26 cellular contexts compared by ENCODE assay signal in the genomic region with DNA sequence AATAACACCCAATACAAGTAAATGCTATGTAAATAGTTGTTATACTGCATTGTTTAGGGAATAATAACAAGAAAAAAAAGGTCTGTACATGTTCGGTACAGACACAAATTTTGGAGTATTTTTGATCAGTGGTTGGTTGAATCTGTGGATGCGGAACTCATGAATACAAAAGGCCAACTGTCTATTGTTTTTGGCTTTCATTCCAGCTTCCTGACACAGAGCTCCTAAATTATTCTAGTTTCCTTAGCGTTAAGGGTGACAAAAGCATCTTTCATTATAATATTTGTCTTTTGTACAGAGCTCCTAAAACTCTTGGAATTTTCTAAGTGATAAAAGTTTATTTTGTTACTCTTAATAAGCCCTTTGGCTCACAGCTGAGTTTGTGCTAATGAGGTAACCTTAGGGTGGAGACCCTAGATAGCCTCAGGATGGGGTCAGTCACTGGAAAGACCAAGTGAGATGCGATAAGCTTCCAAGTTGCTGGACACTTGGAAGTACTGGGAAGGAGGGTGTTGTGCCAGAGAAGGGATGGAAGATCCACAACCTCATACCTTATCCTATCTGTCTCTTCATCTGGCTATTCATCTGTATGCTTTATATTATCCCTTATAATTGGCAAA. TPM values are rescaled to one million over a fixed set of nuclear protein-coding genes. Genes with fewer than 3 reads are reported as not detected.
DNase-seq lines count a peak whose midpoint lies in the region; ATAC-seq, FAIRE-seq and TF ChIP-seq lines count a peak whose summit lies in the region.
"Had no signal": no experiment of that assay in that cellular context is flagged by ENCODE, and none has a peak within 500 bp of the region (broad histone marks: within the 10 kb centered on the region; RNA-seq: fewer than 3 reads in every experiment).

No MANE protein-coding gene starts in this region.

- H3K36me3 ChIP-seq in left ventricle myocardium inferior (no peaks in the 10 kb centered on the region), right atrium auricular region (no peaks in the 10 kb centered on the region), H1 (ENCODE audit: control insufficient read depth in 2 of 4, insufficient read depth in 4 of 4, low read length in 3 of 4) (no peaks in the 10 kb centered on the region; a peak in 1 of 8 replicates), spleen (no peaks in the 10 kb centered on the region)
- H3K36me3 ChIP-seq: HAP-1 had no signal

- no peak overlapping the region for H2BK120ac ChIP-seq in H1 (replicated peaks; ENCODE audit: low read depth, low read length)

- TF ChIP-seq POLR2A in H1 (IDR thresholded peaks at IDR 0.05; ENCODE audit: control extremely low read depth in 1 of 2, low read depth in 2 of 2, low read length in 2 of 2), result no peak
- no peak for TF ChIP-seq POLR2A in spleen (IDR thresholded peaks at IDR 0.05)

- WGBS in H1 (ENCODE audit: extremely low coverage in 1 of 2, insufficient coverage in 1 of 2, insufficient read length in 1 of 2, insufficient replicate concordance in 2 of 2, low coverage in 1 of 2, low lambda C conversion rate in 2 of 2, missing lambda C conversion rate in 1 of 2), 2 experiments, result 90% methylated on average over 4 of the region's 4 CpGs; no CpG with 5 or more reads in 1 of the 2 experiments
- 63 to 84% (median 77%) methylated on average over 4 of the region's 4 CpGs for WGBS in spleen, 5 donors

- peak overlapping the region; percentile 48; the same call in 1 of the 2 replicates for H2BK20ac ChIP-seq in H1 (ENCODE audit: low read length)

- H3K27me3 ChIP-seq in left ventricle myocardium inferior (ENCODE audit: low read depth) (no peaks in the 10 kb centered on the region), right atrium auricular region (no peaks in the 10 kb centered on the region), H1 (replicated peaks in 1 of 4; ENCODE audit: control insufficient read depth in 3 of 4, extremely low read depth in 1 of 4, insufficient read depth in 3 of 4, low read length in 3 of 4) (no peaks in the 10 kb centered on the region), spleen (replicated peaks in 1 of 7) (no peaks in the 10 kb centered on the region)

- no peak overlapping the region for H3K56ac ChIP-seq in H1 (replicated peaks; ENCODE audit: insufficient read length, low read depth, low read length)

- no peak overlapping the region for H3K4me2 ChIP-seq in H1 (ENCODE audit: insufficient read depth in 1 of 2, low read depth in 2 of 2, low read length in 2 of 2)

- H3K79me2 ChIP-seq in H1 (ENCODE audit: control insufficient read depth in 1 of 2, insufficient read depth in 2 of 2, low read length in 2 of 2), result no peaks in the 10 kb centered on the region

- H3K27ac ChIP-seq in left ventricle myocardium inferior (replicated peaks) (peak overlapping the region; percentile 47), right atrium auricular region (no peak overlapping the region), H1 (ENCODE audit: low read depth, low read length) (no peak overlapping the region), temporal lobe (ENCODE audit: low read depth, low read length) (peak overlapping the region; percentile 58), spleen (no peak overlapping the region)
- H3K27ac ChIP-seq: GM23248, HL-60 had no signal

- no peak for TF ChIP-seq RAD21 in H1 (IDR thresholded peaks at IDR 0.05 in 1 of 2, conservative IDR thresholded peaks at IDR 0.05 in 1 of 2; ENCODE audit: low read depth in 2 of 2, low read length in 2 of 2)

- H3K9ac ChIP-seq in H1 (replicated peaks in 1 of 4; ENCODE audit: extremely low read depth in 1 of 4, low read depth in 3 of 4, low read length in 3 of 4), result no peak overlapping the region
- H3K9ac ChIP-seq: GM23248 had no signal

- H3K4me1 ChIP-seq in left ventricle myocardium inferior, result peaks cover 10% of the 10 kb centered on the region
- H3K4me1 ChIP-seq in right atrium auricular region, result no peaks in the 10 kb centered on the region
- H3K4me1 ChIP-seq in H1 (replicated peaks in 1 of 4; ENCODE audit: control insufficient read depth in 3 of 4, insufficient read depth in 4 of 4, low read length in 3 of 4), result peaks cover 7 to 44% (median 20%) of the 10 kb centered on the region in 4 experiments; a peak in 6 of 7 replicates
- H3K4me1 ChIP-seq in spleen, result no peaks in the 10 kb centered on the region

- H3K18ac ChIP-seq in H1 (ENCODE audit: extremely low read depth, low read length), result no peak overlapping the region

- no peak overlapping the region for H3K14ac ChIP-seq in H1 (ENCODE audit: insufficient read length)

- TF ChIP-seq CTCF in left ventricle myocardium inferior (IDR thresholded peaks at IDR 0.05; ENCODE audit: borderline replicate concordance) (no peak), right atrium auricular region (IDR thresholded peaks at IDR 0.05) (no peak), H1 (IDR thresholded peaks at IDR 0.05; ENCODE audit: control extremely low read depth in 1 of 3, insufficient read depth in 1 of 3, low read depth in 1 of 3, low read length in 3 of 3) (no peak), spleen (IDR thresholded peaks at IDR 0.05 in 8 of 11, conservative IDR thresholded peaks at IDR 0.05 in 3 of 11) (no peak)

- no peaks in the 10 kb centered on the region for H3K79me1 ChIP-seq in H1 (ENCODE audit: low read depth, low read length)

- TF ChIP-seq EP300 in H1 (IDR thresholded peaks at IDR 0.05; ENCODE audit: borderline replicate concordance in 1 of 2, low read depth in 2 of 2, low read length in 2 of 2), result no peak

- H3K23me2 ChIP-seq in H1 (ENCODE audit: low read depth, low read length), result no peaks in the 10 kb centered on the region

- H4K20me1 ChIP-seq in H1 (replicated peaks in 1 of 2; ENCODE audit: control insufficient read depth in 1 of 2, insufficient read depth in 2 of 2, low read length in 2 of 2), result no peaks in the 10 kb centered on the region

- no peak overlapping the region for H3K23ac ChIP-seq in H1 (ENCODE audit: insufficient read length)

- FAIRE-seq in H1 (lab: Jason Lieb, UNC), result no peak
- FAIRE-seq: GM12891, HepG2, K562 had no signal

- no peak for ATAC-seq in HG03469 (IDR thresholded peaks at IDR 0.05; ENCODE audit: unreplicated experiment)
- ATAC-seq in activated CD4-positive, CD25-positive, alpha-beta regulatory T cell treated with anti-CD3 and anti-CD28 coated beads, Interleukin-2, amount 50 U/mL, for 24 hours, result no peak
- ATAC-seq: CD8-positive, alpha-beta T cell; HepG2; K562; Panc1 had no signal

- intact Hi-C loops in left ventricle myocardium inferior (cut with micrococcal nuclease), result no loop called here
- intact Hi-C loops in spleen (cut with DNase I; ENCODE audit: low total_unique reads), result no loop called here

- no peak overlapping the region for H2AK5ac ChIP-seq in H1 (ENCODE audit: low read depth, low read length)

- H2BK5ac ChIP-seq in H1 (ENCODE audit: low read depth, low read length), result no peak overlapping the region

- peak overlapping the region; percentile 77; the same call in 1 of the 2 replicates for H2BK15ac ChIP-seq in H1 (ENCODE audit: low read length)

- CTCF ChIA-PET in H1 (lab: Charles Lee; ENCODE audit: partially characterized antibody), result interaction anchor here (0.6 to 1.1 kb wide), 4 partner anchors 9 to 57 kb away, joined by 3 to 4 read pairs (median 3); no protein-coding TSS in a partner anchor

- H4K8ac ChIP-seq in H1 (ENCODE audit: extremely low read depth, insufficient read depth, low read length), result no peak overlapping the region

- no peak overlapping the region for H2AFZ ChIP-seq in H1 (ENCODE audit: low read length)
- H2AFZ ChIP-seq: GM23248 had no signal

- peaks cover 12% of the 10 kb centered on the region for H3K9me3 ChIP-seq in left ventricle myocardium inferior (replicated peaks)
- no peaks in the 10 kb centered on the region for H3K9me3 ChIP-seq in right atrium auricular region
- peaks cover 9 to 10% of the 10 kb centered on the region in 2 experiments for H3K9me3 ChIP-seq in H1 (ENCODE audit: insufficient read depth in 2 of 2, low read depth in 1 of 2, low read length in 1 of 2)
- H3K9me3 ChIP-seq in spleen, result peaks cover 0 to 15% (median 5%) of the 10 kb centered on the region in 8 donors

- no peak overlapping the region for H4K91ac ChIP-seq in H1 (replicated peaks; ENCODE audit: insufficient read length, low read length)

- DNase-seq in left ventricle myocardium inferior (no peak), right atrium auricular region (ENCODE audit: low spot score) (no peak), H1 (ENCODE audit: low read depth in 1 of 2, low spot score in 2 of 2) (no peak), medulla oblongata (ENCODE audit: extremely low spot score) (peak; percentile 64), spleen (no peak)
- DNase-seq: 8988T; Calu3; CD8-positive, alpha-beta T cell; DMS153; GM23248; MM.1S; NCI-H1048; NCI-H1436; NCI-H187 treated with DMSO at 0.1 percent for 48 hours; NCI-H2107; NCI-H510A treated with DMSO at 0.1 percent for 48 hours; NCI-H748 treated with DMSO at 0.1 percent for 48 hours had no signal

- H3K4ac ChIP-seq in H1 (replicated peaks; ENCODE audit: insufficient read length, low read depth, low read length), result no peak overlapping the region

- H4K5ac ChIP-seq in H1 (ENCODE audit: insufficient read length, low read depth, low read length), result no peak overlapping the region

- POLR2A ChIA-PET in H1 (lab: Charles Lee; ENCODE audit: partially characterized antibody), result interaction anchor here (0.7 to 5.7 kb wide), 2 partner anchors 10 to 57 kb away, joined by 3 to 27 read pairs; partner anchors contain the start of gene PRRC2C

- H3K4me3 ChIP-seq in left ventricle myocardium inferior (no peak overlapping the region), right atrium auricular region (no peak overlapping the region), H1 (ENCODE audit: extremely low read depth in 1 of 4, insufficient read depth in 2 of 4, low read depth in 3 of 4, low read length in 4 of 4) (no peak overlapping the region), spleen (no peak overlapping the region)
- H3K4me3 ChIP-seq: GM23248, HAP-1, K562 had no signal

- peak overlapping the region; percentile 88; the same call in 1 of the 2 replicates for H2BK12ac ChIP-seq in H1 (ENCODE audit: low read depth, low read length)

TF ChIP-seq in H1, 55 proteins besides CTCF, POLR2A, EP300 and RAD21 (continues in another document):
- TF ChIP-seq KDM5A (IDR thresholded peaks at IDR 0.05; ENCODE audit: low read length) (no peak), RBBP5 (IDR thresholded peaks at IDR 0.05; ENCODE audit: borderline replicate concordance, low read depth, low read length) (no peak)

RNA-seq across cellular contexts. Expression of gene PRRC2C, which starts 57.4 kb away (rescaled TPM):
- total RNA-seq in left ventricle myocardium inferior (45.8 TPM), right atrium auricular region (10 to 100 TPM; 45.2 to 49.4 TPM), temporal lobe (43.8 TPM), spleen (100 to 1,000 TPM; 142 to 216 (median 186) TPM)
- 264 and 274 TPM in 2 replicates for total RNA-seq in H1 (2021; fragmentation: NEBNext Ultra II Directional; extraction: Animal tissue kit (Norgen Biotek cat#: 25700))
- polyA plus RNA-seq in H1 (2011; rRNA removed) (89.6 and 125 TPM in 2 replicates), spleen (10 to 100 TPM; 30.1 to 52.1 (median 35.2) TPM)
- polyA plus RNA-seq in H1 (2011; cell fraction: cytosol; rRNA removed), result 88.6 TPM
- 148 TPM for polyA plus RNA-seq in H1 (2011; cell fraction: nucleus; rRNA removed)
- polyA plus RNA-seq in H1 (2012, experiment 1 of 2), result 119 to 144 TPM (median 134 TPM) in 4 replicates
- 6.6 TPM for polyA plus RNA-seq in H1 (2012, experiment 2 of 2)
- 202 TPM for polyA plus RNA-seq in H1 (2013, experiment 1 of 2)
- 198 TPM for polyA plus RNA-seq in H1 (2013, experiment 2 of 2)
- polyA minus RNA-seq in H1 (2011; rRNA and poly(A)+ RNA removed), result 133 and 204 TPM in 2 replicates
- polyA minus RNA-seq in H1 (2011; cell fraction: cytosol; rRNA and poly(A)+ RNA removed), result 134 TPM
- polyA minus RNA-seq in H1 (2011; cell fraction: nucleus; rRNA and poly(A)+ RNA removed), result 200 TPM

Comparison
In these comparisons a context has a peak if more than half of its experiments do, and no peak if none do; other contexts are left out.
1. H3K27ac ChIP-seq: peak in left ventricle myocardium inferior (single experiment) and temporal lobe (single experiment); none in right atrium auricular region (0 of 2), H1 (single experiment) and spleen (0 of 8).